In genomic region chr14:61129168-61129745, GRCh38 we compare ENCODE assay signal across 21 cellular contexts.
"Had no signal": no experiment of that assay in that cellular context is flagged by ENCODE, and none has a peak within 500 bp of the region (broad histone marks: within the 10 kb centered on the region; RNA-seq: fewer than 3 reads in every experiment).

No MANE protein-coding gene starts in this region.

- H3K27ac Mint-ChIP-seq: activated CD4-positive, alpha-beta T cell treated with anti-CD3 and anti-CD28 coated beads, Interleukin-2, amount 10 ng/mL, durations not matched to agents 7 days and 5 days; activated CD8-positive, alpha-beta T cell treated with anti-CD3 and anti-CD28 coated beads, Interleukin-2, amount 10 ng/mL, durations not matched to agents 7 days and 5 days; activated T-cell treated with anti-CD3 and anti-CD28 coated beads, Interleukin-2, amount 50 U/mL, for 24 hours; natural killer cell treated with Interleukin-12 subunit alpha and Interleukin-12 subunit beta and Interleukin-15 and Interleukin-18, amount 100 ng/mL, for 72 hours had no signal

- H3K9me3 Mint-ChIP-seq: activated CD4-positive, alpha-beta T cell treated with anti-CD3 and anti-CD28 coated beads, Interleukin-2, amount 10 ng/mL, durations not matched to agents 7 days and 5 days; activated T-cell treated with anti-CD3 and anti-CD28 coated beads, Interleukin-2, amount 50 U/mL, for 24 hours; mesothelial cell of epicardium; natural killer cell treated with Interleukin-12 subunit alpha and Interleukin-12 subunit beta and Interleukin-15 and Interleukin-18, amount 100 ng/mL, for 72 hours; T-helper 1 cell treated with Interleukin-12 subunit alpha and Interleukin-12 subunit beta and Interleukin-4 antibody, amounts not matched to agents 30 μg/mL and 1 μg/mL, for 36 hours; type B pancreatic cell had no signal

- H3K27me3 Mint-ChIP-seq: type B pancreatic cell had no signal

- H3K4me3 Mint-ChIP-seq: activated CD4-positive, alpha-beta T cell treated with anti-CD3 and anti-CD28 coated beads, Interleukin-2, amount 10 ng/mL, durations not matched to agents 7 days and 5 days; activated CD8-positive, alpha-beta T cell treated with anti-CD3 and anti-CD28 coated beads, Interleukin-2, amount 10 ng/mL, durations not matched to agents 7 days and 5 days; activated T-cell treated with anti-CD3 and anti-CD28 coated beads, Interleukin-2, amount 50 U/mL, for 24 hours; dendritic cell treated with granulocyte-macrophage colony-stimulating factor and Interleukin-4, amounts not matched to agents 40 ng/mL and 50 ng/mL, for 4 days; mesothelial cell of epicardium; natural killer cell treated with Interleukin-12 subunit alpha and Interleukin-12 subunit beta and Interleukin-15 and Interleukin-18, amount 100 ng/mL, for 72 hours; T-helper 1 cell treated with Interleukin-12 subunit alpha and Interleukin-12 subunit beta and Interleukin-4 antibody, amounts not matched to agents 30 μg/mL and 1 μg/mL, for 36 hours had no signal

- H3K27me3 ChIP-seq: brain microvascular endothelial cell, right atrium auricular region, testis had no signal

- ATAC-seq: activated CD8-positive, alpha-beta T cell treated with anti-CD3 and anti-CD28 coated beads, Interleukin-2, amount 10 ng/mL, durations not matched to agents 7 days and 5 days; left cardiac atrium; lower lobe of right lung; natural killer cell treated with Interleukin-12 subunit alpha and Interleukin-12 subunit beta and Interleukin-15 and Interleukin-18, amount 100 ng/mL, for 72 hours had no signal

- H3K36me3 Mint-ChIP-seq: mesothelial cell of epicardium; natural killer cell treated with Interleukin-12 subunit alpha and Interleukin-12 subunit beta and Interleukin-15 and Interleukin-18, amount 100 ng/mL, for 72 hours; type B pancreatic cell had no signal

- H3K27ac ChIP-seq: brain microvascular endothelial cell, esophagus squamous epithelium, lower lobe of right lung, right atrium auricular region, skin epidermis, testis had no signal

- H3K4me1 Mint-ChIP-seq: activated CD4-positive, alpha-beta T cell treated with anti-CD3 and anti-CD28 coated beads, Interleukin-2, amount 10 ng/mL, durations not matched to agents 7 days and 5 days had no signal

- DNase-seq: activated CD4-positive, alpha-beta T cell treated with anti-CD3 and anti-CD28 coated beads, Interleukin-2, amount 10 ng/mL, durations not matched to agents 7 days and 5 days; activated CD8-positive, alpha-beta T cell treated with anti-CD3 and anti-CD28 coated beads, Interleukin-2, amount 10 ng/mL, durations not matched to agents 7 days and 5 days; activated naive CD4-positive, alpha-beta T cell treated with anti-CD3 and anti-CD28 coated beads, Interleukin-2, amount 50 U/mL, for 16 hours; activated T-cell treated with anti-CD3 and anti-CD28 coated beads, Interleukin-2, amount 50 U/mL, for 24 hours; aorta; brain microvascular endothelial cell; cerebellar nuclear complex; effector CD8-positive, alpha-beta T cell; esophagus squamous epithelium; left cardiac atrium; lower lobe of right lung; nucleus accumbens; stimulated activated CD4-positive, alpha-beta T cell treated with anti-CD3 and anti-CD28 coated beads, Interleukin-2, amount 100 ng/mL, for 48 hours; testis had no signal
